ENCODE assay signal across 8 cellular contexts in the genomic region with DNA sequence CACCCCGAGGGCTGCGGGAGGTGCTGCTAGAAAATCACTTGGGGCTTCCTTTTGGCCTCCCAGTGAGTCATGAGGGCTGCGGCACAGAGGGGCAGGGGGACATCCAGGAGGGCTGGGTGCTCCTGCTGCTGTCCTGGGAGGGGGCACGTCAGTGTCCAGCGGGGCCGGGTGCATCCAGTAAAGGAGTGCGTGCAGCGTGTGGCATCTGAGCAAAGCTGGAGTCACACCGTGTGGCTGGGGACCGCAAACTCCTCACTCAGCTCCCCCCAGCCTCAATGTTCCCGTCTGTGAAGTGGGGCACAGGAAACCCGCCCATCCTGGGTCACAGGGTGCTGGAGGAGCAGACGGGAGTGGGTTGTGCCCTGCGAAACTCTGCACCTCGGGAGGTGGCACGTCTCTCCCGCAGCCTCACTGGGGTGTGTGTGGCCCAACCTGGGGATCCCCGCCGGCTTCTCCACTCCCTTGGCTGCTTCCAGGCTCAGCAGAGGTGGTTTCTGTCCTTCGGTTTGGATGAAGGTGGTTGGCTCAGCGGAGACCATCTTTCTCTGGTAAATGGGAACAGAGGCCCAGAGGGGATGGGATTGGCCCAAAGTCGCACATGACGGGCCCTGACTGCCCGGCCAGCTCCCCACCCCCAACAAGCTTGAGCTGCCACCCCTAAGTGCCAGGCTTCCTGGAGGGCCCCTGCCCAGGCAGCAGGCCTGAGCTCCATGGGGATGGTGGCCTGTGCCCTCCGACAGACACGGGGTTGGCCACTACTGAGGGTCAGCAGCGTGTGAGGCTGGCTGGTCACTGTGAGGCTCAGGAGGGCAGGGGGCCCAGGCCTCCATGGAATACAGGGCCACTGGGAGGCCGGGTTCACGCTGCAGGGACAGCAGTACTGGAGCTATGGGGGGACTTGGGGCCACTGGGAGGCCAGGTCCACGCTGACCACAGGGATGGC.
DNase-seq lines count a peak whose midpoint lies in the region; ATAC-seq and TF ChIP-seq lines count a peak whose summit lies in the region.
"Not testable (repeated sequence)": the region's sequence is repeated elsewhere in the genome, so short reads cannot be mapped to it uniquely, and the experiment has no call there.

No MANE protein-coding gene starts in this region.

- not testable (repeated sequence) for H3K4me3 Mint-ChIP-seq in activated CD4-positive, alpha-beta memory T cell treated with anti-CD3 and anti-CD28 coated beads for 36 hours; type B pancreatic cell

- CTCF ChIA-PET in activated CD4-positive, alpha-beta memory T cell treated with anti-CD3 and anti-CD28 coated beads for 36 hours (lab: Charles Lee) = not testable (repeated sequence)

- H3K27ac ChIP-seq in coronary artery = peak overlapping the region; percentile 57 to 70
- peak overlapping the region; percentile 90 for H3K27ac ChIP-seq in left ventricle myocardium inferior (replicated peaks)
- H3K27ac ChIP-seq in skin epidermis = peak overlapping the region in 16 of 21 experiments; percentile 18 to 77 (median 65)

- H3K4me1 Mint-ChIP-seq in activated CD4-positive, alpha-beta memory T cell treated with anti-CD3 and anti-CD28 coated beads for 36 hours (ENCODE audit: low read depth) = not testable (repeated sequence)
- peaks cover 19% of the 10 kb centered on the region for H3K4me1 Mint-ChIP-seq in type B pancreatic cell (ENCODE audit: unreplicated experiment)

- H3K36me3 ChIP-seq in left ventricle myocardium inferior; mucosa of descending colon (ENCODE audit: low read depth): not testable (repeated sequence)

- intact Hi-C loops in activated CD4-positive, alpha-beta memory T cell treated with anti-CD3 and anti-CD28 coated beads for 36 hours (cut with micrococcal nuclease); left ventricle myocardium inferior (cut with micrococcal nuclease); mucosa of descending colon (cut with DNase I, micrococcal nuclease): not testable (repeated sequence)

- peak; percentile 21 for ATAC-seq in GM18868 (IDR thresholded peaks at IDR 0.05; ENCODE audit: unreplicated experiment)
- ATAC-seq in HG03175 (IDR thresholded peaks at IDR 0.05; ENCODE audit: unreplicated experiment) = peak; percentile 13
- not testable (repeated sequence) for ATAC-seq in mucosa of descending colon

- not testable (repeated sequence) for H3K27me3 Mint-ChIP-seq in activated CD4-positive, alpha-beta memory T cell treated with anti-CD3 and anti-CD28 coated beads for 36 hours; type B pancreatic cell

- H3K4me1 ChIP-seq in left ventricle myocardium inferior (peaks cover 66% of the 10 kb centered on the region), mucosa of descending colon (ENCODE audit: low read depth) (peaks cover 27% of the 10 kb centered on the region)

- POLR2A ChIA-PET in activated CD4-positive, alpha-beta memory T cell treated with anti-CD3 and anti-CD28 coated beads for 36 hours (lab: Charles Lee) = not testable (repeated sequence)

- DNase-seq in activated CD4-positive, alpha-beta memory T cell treated with anti-CD3 and anti-CD28 coated beads for 36 hours = peak; percentile 15
- not testable (repeated sequence) for DNase-seq in coronary artery (ENCODE audit: low spot score); left ventricle myocardium inferior; type B pancreatic cell (ENCODE audit: extremely low spot score, unreplicated experiment)
- peak in 2 of 3 donors; percentile 30 to 55 for DNase-seq in mucosa of descending colon

- H3K9me3 ChIP-seq in left ventricle myocardium inferior (replicated peaks); mucosa of descending colon: not testable (repeated sequence)

- not testable (repeated sequence) for TF ChIP-seq CTCF in coronary artery (IDR thresholded peaks at IDR 0.05); left ventricle myocardium inferior (IDR thresholded peaks at IDR 0.05; ENCODE audit: borderline replicate concordance); mucosa of descending colon (IDR thresholded peaks at IDR 0.05); type B pancreatic cell (conservative IDR thresholded peaks at IDR 0.05)

- H3K4me3 ChIP-seq in coronary artery (peak overlapping the region; percentile 36), left ventricle myocardium inferior (peak overlapping the region; percentile 63), skin epidermis (peak overlapping the region in 1 of 7 experiments; percentile 18)
- not testable (repeated sequence) for H3K4me3 ChIP-seq in mucosa of descending colon

- not testable (repeated sequence) for H3K9me3 Mint-ChIP-seq in activated CD4-positive, alpha-beta memory T cell treated with anti-CD3 and anti-CD28 coated beads for 36 hours; type B pancreatic cell

- not testable (repeated sequence) for H3K27me3 ChIP-seq in left ventricle myocardium inferior (ENCODE audit: low read depth)

- H3K27ac Mint-ChIP-seq in activated CD4-positive, alpha-beta memory T cell treated with anti-CD3 and anti-CD28 coated beads for 36 hours = not testable (repeated sequence)
- H3K27ac Mint-ChIP-seq in type B pancreatic cell = peak overlapping the region; percentile 70

- H3K36me3 Mint-ChIP-seq in activated CD4-positive, alpha-beta memory T cell treated with anti-CD3 and anti-CD28 coated beads for 36 hours; type B pancreatic cell: not testable (repeated sequence)
